In genomic region chr17:63927464-63928171, GRCh38 we compare ENCODE assay signal across 10 cellular contexts. TPM values are rescaled to one million over a fixed set of nuclear protein-coding genes. Genes with fewer than 3 reads are reported as not detected.
A peak's percentile ranks its signal among the peaks of the same experiment; 100 is the strongest.
DNase-seq lines count a peak whose midpoint lies in the region; ATAC-seq and TF ChIP-seq lines count a peak whose summit lies in the region.
"Had no signal": no experiment of that assay in that cellular context is flagged by ENCODE, and none has a peak within 500 bp of the region (broad histone marks: within the 10 kb centered on the region; RNA-seq: fewer than 3 reads in every experiment).

No MANE protein-coding gene starts in this region.

- no peak overlapping the region for H2AFZ ChIP-seq in SU-DHL-6 (ENCODE audit: low read depth, low read length, severe bottlenecking)

- intact Hi-C loops in esophagus muscularis mucosa (cut with DNase I), result no loop called here

- no peak for TF ChIP-seq EP300 in esophagus muscularis mucosa (IDR thresholded peaks at IDR 0.05)

- TF ChIP-seq POLR2A in GM18951 (IDR thresholded peaks at IDR 0.05; ENCODE audit: extremely low read depth, insufficient read depth, insufficient read length) (peak; percentile 30), esophagus muscularis mucosa (IDR thresholded peaks at IDR 0.05; ENCODE audit: low read depth) (no peak)

- in situ Hi-C loops in GM18951 (cut with MboI; ENCODE audit: low sequenced_read_pairs, unreplicated experiment), result no loop called here

- H3K9ac ChIP-seq in SU-DHL-6 (ENCODE audit: low read length), result peak overlapping the region; percentile 100

- H3K9me3 ChIP-seq in SU-DHL-6 (ENCODE audit: insufficient read depth, low read length) (no peaks in the 10 kb centered on the region), esophagus muscularis mucosa (no peaks in the 10 kb centered on the region)

- H3K27ac ChIP-seq in SU-DHL-6 (ENCODE audit: low read depth, low read length) (peak overlapping the region; percentile 98), esophagus muscularis mucosa (replicated peaks in 1 of 4) (no peak overlapping the region)
- H3K27ac ChIP-seq: dorsolateral prefrontal cortex had no signal

- H3K4me3 ChIP-seq in SU-DHL-6 (ENCODE audit: insufficient read depth, low read length, poor library complexity, severe bottlenecking) (peak overlapping the region; percentile 33), esophagus muscularis mucosa (no peak overlapping the region)
- H3K4me3 ChIP-seq: dorsolateral prefrontal cortex had no signal

- H3K36me3 ChIP-seq in SU-DHL-6 (ENCODE audit: low read length) (peaks cover 7% of the 10 kb centered on the region; the same call in 1 of the 2 replicates), esophagus muscularis mucosa (peaks cover 0 to 13% (median 0%) of the 10 kb centered on the region in 4 donors)

- peaks cover 80% of the 10 kb centered on the region for H3F3A ChIP-seq in SU-DHL-6 (ENCODE audit: insufficient read depth)

- H4K20me1 ChIP-seq in SU-DHL-6 (ENCODE audit: low read depth, low read length), result no peaks in the 10 kb centered on the region

- H3K27me3 ChIP-seq in SU-DHL-6 (ENCODE audit: low read length) (no peaks in the 10 kb centered on the region), esophagus muscularis mucosa (no peaks in the 10 kb centered on the region)
- H3K27me3 ChIP-seq: dorsolateral prefrontal cortex had no signal

- peak overlapping the region; percentile 89 for H3K4me2 ChIP-seq in SU-DHL-6 (ENCODE audit: low read depth, low read length, poor library complexity, severe bottlenecking)

- no peak for TF ChIP-seq CTCF in SU-DHL-6 (IDR thresholded peaks at IDR 0.05; ENCODE audit: insufficient read depth, low read length, poor library complexity, severe bottlenecking)
- TF ChIP-seq CTCF in esophagus muscularis mucosa (IDR thresholded peaks at IDR 0.05), result no peak

- H3K9me2 ChIP-seq in SU-DHL-6 (replicated peaks; ENCODE audit: insufficient read depth, low read length), result no peaks in the 10 kb centered on the region

- H3K79me2 ChIP-seq in SU-DHL-6 (ENCODE audit: insufficient read depth, low read length), result peaks cover 29% of the 10 kb centered on the region

- peak; percentile 2 for DNase-seq in 8988T
- no peak for DNase-seq in esophagus muscularis mucosa (ENCODE audit: extremely low spot score)
- DNase-seq in LoVo (ENCODE audit: low spot score), result no peak
- DNase-seq: dorsolateral prefrontal cortex, NCI-H1048 had no signal

- WGBS in esophagus muscularis mucosa, result 72% methylated on average over 6 of the region's 8 CpGs

- ATAC-seq in GM18511 (IDR thresholded peaks at IDR 0.05; ENCODE audit: unreplicated experiment), result no peak
- ATAC-seq: natural killer cell treated with Interleukin-12 subunit alpha and Interleukin-12 subunit beta and Interleukin-15 and Interleukin-18, amount 100 ng/mL, for 72 hours had no signal

- peaks cover 5 to 20% (median 16%) of the 10 kb centered on the region in 4 donors for H3K4me1 ChIP-seq in esophagus muscularis mucosa

RNA-seq across cellular contexts. Expression of gene CD79B, which starts 4.5 kb away (rescaled TPM):
- total RNA-seq in esophagus muscularis mucosa, result 1 to 10 TPM; 2.1 to 6.1 (median 5.8) TPM

RNA-seq across cellular contexts. Expression of gene GH1, which starts 9.0 kb away (rescaled TPM):
- total RNA-seq in esophagus muscularis mucosa, result not detected
- total RNA-seq: lower leg skin; natural killer cell treated with Interleukin-12 subunit alpha and Interleukin-12 subunit beta and Interleukin-15 and Interleukin-18, amount 100 ng/mL, for 72 hours had no signal

RNA-seq across cellular contexts. Expression of gene CSHL1, which starts 16.6 kb away (rescaled TPM):
- total RNA-seq in esophagus muscularis mucosa, result not detected
- total RNA-seq: dorsolateral prefrontal cortex; lower leg skin; natural killer cell treated with Interleukin-12 subunit alpha and Interleukin-12 subunit beta and Interleukin-15 and Interleukin-18, amount 100 ng/mL, for 72 hours had no signal

RNA-seq across cellular contexts. Expression of gene CSH1, which starts 31.2 kb away (rescaled TPM):
- not detected for total RNA-seq in esophagus muscularis mucosa
- total RNA-seq: dorsolateral prefrontal cortex; lower leg skin; natural killer cell treated with Interleukin-12 subunit alpha and Interleukin-12 subunit beta and Interleukin-15 and Interleukin-18, amount 100 ng/mL, for 72 hours had no signal

RNA-seq across cellular contexts. Expression of gene SCN4A, which starts 45.1 kb away (rescaled TPM):
- under 1 TPM; under 0.01 to 0.71 (median 0.20) TPM for total RNA-seq in esophagus muscularis mucosa
